25 cellular contexts compared by ENCODE assay signal in the genomic region with DNA sequence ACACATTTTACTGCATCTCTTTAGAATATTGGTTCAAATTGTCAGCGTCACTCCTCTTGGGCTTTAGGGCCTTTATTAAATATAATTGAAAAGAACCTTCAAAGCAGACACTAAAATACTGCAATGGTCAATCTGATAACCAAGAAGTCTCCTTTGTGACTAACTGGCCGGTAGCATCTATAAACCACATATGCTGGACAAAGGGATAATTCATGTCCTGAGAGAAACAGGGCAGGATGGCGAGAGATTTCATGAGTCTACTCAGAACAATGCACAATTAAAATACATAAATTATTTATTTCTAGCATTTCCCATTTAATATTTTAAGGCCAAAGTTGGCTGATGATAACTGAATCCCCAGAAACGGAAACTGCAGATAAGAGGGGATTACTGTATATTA.
"Had no signal": no experiment of that assay in that cellular context is flagged by ENCODE, and none has a peak within 500 bp of the region (broad histone marks: within the 10 kb centered on the region; RNA-seq: fewer than 3 reads in every experiment).

No MANE protein-coding gene starts in this region.

- H3K27ac Mint-ChIP-seq: activated B cell treated with CpG ODN at 0.5 μM for 24 hours; activated CD4-positive, alpha-beta memory T cell treated with anti-CD3 and anti-CD28 coated beads for 36 hours; activated CD4-positive, alpha-beta T cell treated with anti-CD3 and anti-CD28 coated beads, Interleukin-2, amount 10 ng/mL, durations not matched to agents 24 days and 14 days; activated naive CD4-positive, alpha-beta T cell treated with anti-CD3 and anti-CD28 coated beads for 36 hours; activated naive CD8-positive, alpha-beta T cell; activated T-helper 17 cell treated with anti-CD3 and anti-CD28 coated beads, Interleukin-2, amount 50 U/mL, for 72 hours; brain had no signal

- H3K4me1 Mint-ChIP-seq: activated CD4-positive, alpha-beta T cell treated with anti-CD3 and anti-CD28 coated beads, Interleukin-2, amount 10 ng/mL, durations not matched to agents 24 days and 14 days; activated T-helper 17 cell treated with anti-CD3 and anti-CD28 coated beads, Interleukin-2, amount 50 U/mL, for 72 hours; central memory CD8-positive, alpha-beta T cell had no signal

- H3K36me3 Mint-ChIP-seq: activated CD4-positive, alpha-beta memory T cell treated with anti-CD3 and anti-CD28 coated beads for 36 hours; activated naive CD8-positive, alpha-beta T cell; brain had no signal

- ATAC-seq: activated T-cell treated with anti-CD3 and anti-CD28 coated beads, Interleukin-2, amount 50 U/mL, for 4 hours; activated T-helper 17 cell treated with anti-CD3 and anti-CD28 coated beads, Interleukin-2, amount 50 U/mL, for 72 hours; Right ventricle myocardium inferior; SK-N-SH treated with all-trans-retinoic acid at 6 μM for 48 hours had no signal

- DNase-seq: activated B cell treated with CpG ODN at 0.5 μM for 24 hours; activated CD4-positive, alpha-beta memory T cell treated with anti-CD3 and anti-CD28 coated beads for 36 hours; activated CD4-positive, alpha-beta T cell treated with anti-CD3 and anti-CD28 coated beads for 1 hour; activated CD4-positive, alpha-beta T cell treated with anti-CD3 and anti-CD28 coated beads, Interleukin-2, amount 10 ng/mL, durations not matched to agents 24 days and 14 days; activated CD8-positive, alpha-beta memory T cell treated with anti-CD3 and anti-CD28 coated beads for 24 hours; activated gamma-delta T cell; activated naive CD4-positive, alpha-beta T cell treated with anti-CD3 and anti-CD28 coated beads for 36 hours; activated T-cell treated with anti-CD3 and anti-CD28 coated beads, Interleukin-2, amount 50 U/mL, for 4 hours; amygdala; MM.1S; NCI-H1105; NCI-H1436; NCI-H1694 treated with DMSO at 0.1 percent for 48 hours; NCI-H2081; NCI-H446; NCI-H524; RPMI8226; T-helper 2 cell; T1000 had no signal

- H3K27me3 Mint-ChIP-seq: activated B cell treated with CpG ODN at 0.5 μM for 24 hours; activated CD4-positive, alpha-beta memory T cell treated with anti-CD3 and anti-CD28 coated beads for 36 hours; activated CD4-positive, alpha-beta T cell treated with anti-CD3 and anti-CD28 coated beads, Interleukin-2, amount 10 ng/mL, durations not matched to agents 24 days and 14 days; activated naive CD8-positive, alpha-beta T cell; activated T-helper 17 cell treated with anti-CD3 and anti-CD28 coated beads, Interleukin-2, amount 50 U/mL, for 72 hours; brain; central memory CD8-positive, alpha-beta T cell had no signal

- H3K9me3 Mint-ChIP-seq: activated B cell treated with CpG ODN at 0.5 μM for 24 hours; activated CD4-positive, alpha-beta T cell treated with anti-CD3 and anti-CD28 coated beads, Interleukin-2, amount 10 ng/mL, durations not matched to agents 24 days and 14 days; activated T-cell treated with anti-CD3 and anti-CD28 coated beads, Interleukin-2, amount 50 U/mL, for 4 hours; activated T-helper 17 cell treated with anti-CD3 and anti-CD28 coated beads, Interleukin-2, amount 50 U/mL, for 72 hours; brain; central memory CD8-positive, alpha-beta T cell had no signal

- H3K4me3 Mint-ChIP-seq: activated B cell treated with CpG ODN at 0.5 μM for 24 hours; activated CD4-positive, alpha-beta memory T cell treated with anti-CD3 and anti-CD28 coated beads for 36 hours; activated CD4-positive, alpha-beta T cell treated with anti-CD3 and anti-CD28 coated beads, Interleukin-2, amount 10 ng/mL, durations not matched to agents 24 days and 14 days; activated naive CD4-positive, alpha-beta T cell treated with anti-CD3 and anti-CD28 coated beads for 36 hours; activated naive CD8-positive, alpha-beta T cell; activated T-cell treated with anti-CD3 and anti-CD28 coated beads, Interleukin-2, amount 50 U/mL, for 4 hours; activated T-helper 17 cell treated with anti-CD3 and anti-CD28 coated beads, Interleukin-2, amount 50 U/mL, for 72 hours; brain; central memory CD8-positive, alpha-beta T cell had no signal
